ENCODE assay signal across 7 cellular contexts in genomic region chr16:87644186-87644585, GRCh38. TPM values are rescaled to one million over a fixed set of nuclear protein-coding genes. Genes with fewer than 3 reads are reported as not detected.
"Had no signal": no experiment of that assay in that cellular context is flagged by ENCODE, and none has a peak within 500 bp of the region (broad histone marks: within the 10 kb centered on the region; RNA-seq: fewer than 3 reads in every experiment).

No MANE protein-coding gene starts in this region.

- H3K4me3 ChIP-seq: K562 had no signal

- DNase-seq: IMR-90 had no signal

- ATAC-seq: HepG2, K562 had no signal

- H3K27ac ChIP-seq: HL-60 had no signal

RNA-seq across cellular contexts. Expression of gene JPH3, which starts 41.9 kb away (rescaled TPM):
- total RNA-seq: HepG2, HT-29, HT1080, IMR-90, K562 had no signal
- polyA plus RNA-seq: HepG2, IgD-negative memory B cell had no signal
